30 cellular contexts compared by ENCODE assay signal in the genomic region with DNA sequence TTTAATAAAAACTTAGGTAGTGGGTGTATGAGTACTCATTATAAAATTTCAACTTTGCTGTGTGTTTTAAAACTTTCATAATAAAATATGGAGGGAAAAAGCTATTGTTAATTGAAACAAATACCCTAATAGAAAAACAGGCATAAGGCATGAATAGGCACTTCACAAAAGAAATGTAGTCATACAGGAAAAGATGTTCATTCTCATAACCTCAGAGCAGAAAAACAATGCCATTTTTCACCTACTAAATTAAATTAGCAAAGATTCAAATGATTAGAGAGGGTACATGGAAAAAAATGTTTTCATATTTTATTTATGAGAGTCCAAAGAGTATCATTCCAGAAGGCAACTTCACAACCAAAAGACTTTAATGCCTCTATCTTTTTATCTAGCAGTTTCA.
"Had no signal": no experiment of that assay in that cellular context is flagged by ENCODE, and none has a peak within 500 bp of the region (broad histone marks: within the 10 kb centered on the region; RNA-seq: fewer than 3 reads in every experiment).

No MANE protein-coding gene starts in this region.

- DNase-seq: activated CD4-positive, alpha-beta memory T cell treated with anti-CD3 and anti-CD28 coated beads for 36 hours; activated CD4-positive, alpha-beta T cell treated with anti-CD3 and anti-CD28 coated beads for 36 hours; activated CD4-positive, alpha-beta T cell treated with anti-CD3 and anti-CD28 coated beads, Interleukin-2, amount 10 ng/mL, durations not matched to agents 24 days and 14 days; activated CD4-positive, CD25-positive, alpha-beta regulatory T cell; activated CD4-positive, CD25-positive, alpha-beta regulatory T cell treated with anti-CD3 and anti-CD28 coated beads, Interleukin-2, amount 50 U/mL, for 72 hours; activated CD8-positive, alpha-beta memory T cell treated with anti-CD3 and anti-CD28 coated beads, Interleukin-2, amount 10 ng/mL, durations not matched to agents 7 days and 5 days; activated CD8-positive, alpha-beta memory T cell treated with anti-CD3 and anti-CD28 coated beads, Interleukin-2, amount 50 U/mL, for 4 hours; activated CD8-positive, alpha-beta T cell treated with anti-CD3 and anti-CD28 coated beads, Interleukin-2, amount 10 ng/mL, durations not matched to agents 7 days and 5 days; activated effector memory CD4-positive, alpha-beta T cell treated with anti-CD3 and anti-CD28 coated beads, Interleukin-2, amount 50 U/mL, for 16 hours; activated naive CD4-positive, alpha-beta T cell treated with anti-CD3 and anti-CD28 coated beads for 36 hours; activated naive CD8-positive, alpha-beta T cell treated with anti-CD3 and anti-CD28 coated beads for 36 hours; activated naive CD8-positive, alpha-beta T cell treated with anti-CD3 and anti-CD28 coated beads, Interleukin-2, amount 50 U/mL, for 24 hours; activated T-cell treated with anti-CD3 and anti-CD28 coated beads, Interleukin-2, amount 50 U/mL, for 1 hour; activated T-cell treated with anti-CD3 and anti-CD28 coated beads, Interleukin-2, amount 50 U/mL, for 48 hours; adrenal gland; amygdala; aorta; body of pancreas; caudate nucleus; cortex of kidney; effector CD8-positive, alpha-beta T cell; foreskin fibroblast; glutamatergic neuron; T-helper 2 cell had no signal

- H3K27me3 ChIP-seq: adrenal gland, body of pancreas had no signal

- H3K4me3 ChIP-seq: adrenal gland, body of pancreas had no signal

- FAIRE-seq: colon, frontal cortex had no signal

- H3K27me3 Mint-ChIP-seq: activated CD4-positive, alpha-beta memory T cell treated with anti-CD3 and anti-CD28 coated beads for 36 hours; activated CD4-positive, alpha-beta T cell treated with anti-CD3 and anti-CD28 coated beads for 36 hours; activated CD4-positive, alpha-beta T cell treated with anti-CD3 and anti-CD28 coated beads, Interleukin-2, amount 10 ng/mL, durations not matched to agents 24 days and 14 days; activated CD8-positive, alpha-beta memory T cell treated with anti-CD3 and anti-CD28 coated beads, Interleukin-2, amount 10 ng/mL, durations not matched to agents 7 days and 5 days; activated naive CD4-positive, alpha-beta T cell treated with anti-CD3 and anti-CD28 coated beads, Interleukin-2, amount 50 U/mL, for 24 hours; activated naive CD8-positive, alpha-beta T cell treated with anti-CD3 and anti-CD28 coated beads for 36 hours; activated naive CD8-positive, alpha-beta T cell treated with anti-CD3 and anti-CD28 coated beads, Interleukin-2, amount 50 U/mL, for 24 hours had no signal

- H3K27ac ChIP-seq: adrenal gland, body of pancreas had no signal

- H3K9me3 Mint-ChIP-seq: activated naive CD4-positive, alpha-beta T cell treated with anti-CD3 and anti-CD28 coated beads, Interleukin-2, amount 50 U/mL, for 24 hours; activated naive CD8-positive, alpha-beta T cell treated with anti-CD3 and anti-CD28 coated beads, Interleukin-2, amount 50 U/mL, for 24 hours had no signal

- H3K9me3 ChIP-seq: adrenal gland, body of pancreas had no signal

- H3K4me3 Mint-ChIP-seq: activated CD4-positive, alpha-beta memory T cell treated with anti-CD3 and anti-CD28 coated beads for 36 hours; activated CD4-positive, alpha-beta T cell treated with anti-CD3 and anti-CD28 coated beads for 36 hours; activated CD4-positive, alpha-beta T cell treated with anti-CD3 and anti-CD28 coated beads, Interleukin-2, amount 10 ng/mL, durations not matched to agents 24 days and 14 days; activated CD8-positive, alpha-beta memory T cell treated with anti-CD3 and anti-CD28 coated beads, Interleukin-2, amount 10 ng/mL, durations not matched to agents 7 days and 5 days; activated CD8-positive, alpha-beta T cell treated with anti-CD3 and anti-CD28 coated beads, Interleukin-2, amount 10 ng/mL, durations not matched to agents 7 days and 5 days; activated naive CD4-positive, alpha-beta T cell treated with anti-CD3 and anti-CD28 coated beads for 36 hours; activated naive CD4-positive, alpha-beta T cell treated with anti-CD3 and anti-CD28 coated beads, Interleukin-2, amount 50 U/mL, for 24 hours; activated naive CD8-positive, alpha-beta T cell treated with anti-CD3 and anti-CD28 coated beads for 36 hours; activated naive CD8-positive, alpha-beta T cell treated with anti-CD3 and anti-CD28 coated beads, Interleukin-2, amount 50 U/mL, for 24 hours; activated T-helper 1 cell treated with anti-CD3 and anti-CD28 coated beads, Interleukin-12 subunit alpha, Interleukin-12 subunit beta, Interleukin-2, Interleukin-4 antibody, amounts not matched to agents 30 ng/mL and 10 ng/mL and 1 ng/mL, durations not matched to agents 14 hours and 24 hours and 36 hours had no signal

- ATAC-seq: activated CD4-positive, alpha-beta T cell treated with anti-CD3 and anti-CD28 coated beads for 36 hours; activated CD8-positive, alpha-beta memory T cell treated with anti-CD3 and anti-CD28 coated beads, Interleukin-2, amount 10 ng/mL, durations not matched to agents 7 days and 5 days; activated CD8-positive, alpha-beta T cell treated with anti-CD3 and anti-CD28 coated beads, Interleukin-2, amount 10 ng/mL, durations not matched to agents 7 days and 5 days; activated naive CD8-positive, alpha-beta T cell treated with anti-CD3 and anti-CD28 coated beads, Interleukin-2, amount 50 U/mL, for 24 hours; body of pancreas; esophagus mucosa had no signal

- H3K27ac Mint-ChIP-seq: activated CD4-positive, alpha-beta memory T cell treated with anti-CD3 and anti-CD28 coated beads for 36 hours; activated CD4-positive, alpha-beta T cell treated with anti-CD3 and anti-CD28 coated beads for 36 hours; activated CD4-positive, alpha-beta T cell treated with anti-CD3 and anti-CD28 coated beads, Interleukin-2, amount 10 ng/mL, durations not matched to agents 24 days and 14 days; activated CD8-positive, alpha-beta memory T cell treated with anti-CD3 and anti-CD28 coated beads, Interleukin-2, amount 10 ng/mL, durations not matched to agents 7 days and 5 days; activated CD8-positive, alpha-beta T cell treated with anti-CD3 and anti-CD28 coated beads, Interleukin-2, amount 10 ng/mL, durations not matched to agents 7 days and 5 days; activated naive CD4-positive, alpha-beta T cell treated with anti-CD3 and anti-CD28 coated beads for 36 hours; activated naive CD4-positive, alpha-beta T cell treated with anti-CD3 and anti-CD28 coated beads, Interleukin-2, amount 50 U/mL, for 24 hours; activated naive CD8-positive, alpha-beta T cell treated with anti-CD3 and anti-CD28 coated beads for 36 hours; activated naive CD8-positive, alpha-beta T cell treated with anti-CD3 and anti-CD28 coated beads, Interleukin-2, amount 50 U/mL, for 24 hours; activated T-helper 1 cell treated with anti-CD3 and anti-CD28 coated beads, Interleukin-12 subunit alpha, Interleukin-12 subunit beta, Interleukin-2, Interleukin-4 antibody, amounts not matched to agents 30 ng/mL and 10 ng/mL and 1 ng/mL, durations not matched to agents 14 hours and 24 hours and 36 hours; activated T-helper 2 cell treated with anti-CD3 and anti-CD28 coated beads, Interferon-gamma antibody, Interleukin-2, Interleukin-4, amounts not matched to agents 10 μg/mL and 5 μg/mL and 100 μg/mL, durations not matched to agents 14 hours and 24 hours and 36 hours had no signal

- H3K36me3 ChIP-seq: adrenal gland had no signal
